ENCODE assay signal across 23 cellular contexts in the genomic region with DNA sequence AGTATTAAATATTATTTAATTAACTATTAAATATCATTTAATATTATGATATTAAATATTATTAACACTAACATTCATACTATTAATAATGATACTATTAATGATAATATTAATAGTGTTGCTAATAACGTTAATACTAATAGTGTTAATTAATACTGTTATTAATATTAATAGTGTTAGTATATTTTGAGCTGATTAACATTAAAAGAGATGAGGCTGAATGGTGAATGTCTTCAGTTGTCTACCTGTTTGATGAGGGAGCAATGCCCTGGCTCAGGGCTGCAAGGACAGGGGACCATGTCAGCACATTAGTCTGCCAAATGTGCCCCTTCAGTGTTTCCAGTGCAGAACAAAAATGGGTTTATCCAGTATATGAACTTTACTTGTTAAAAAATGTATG.
"Had no signal": no experiment of that assay in that cellular context is flagged by ENCODE, and none has a peak within 500 bp of the region (broad histone marks: within the 10 kb centered on the region; RNA-seq: fewer than 3 reads in every experiment).

No MANE protein-coding gene starts in this region.

- H3K36me3 Mint-ChIP-seq: activated naive CD8-positive, alpha-beta T cell treated with anti-CD3 and anti-CD28 coated beads for 36 hours had no signal

- H3K4me3 ChIP-seq: cardiac muscle cell had no signal

- H3K4me1 Mint-ChIP-seq: activated naive CD8-positive, alpha-beta T cell treated with anti-CD3 and anti-CD28 coated beads for 36 hours had no signal

- H3K27ac Mint-ChIP-seq: activated CD8-positive, alpha-beta T cell treated with anti-CD3 and anti-CD28 coated beads, Interleukin-2, amount 10 ng/mL, durations not matched to agents 7 days and 5 days; activated naive CD4-positive, alpha-beta T cell treated with anti-CD3 and anti-CD28 coated beads for 36 hours; activated naive CD8-positive, alpha-beta T cell treated with anti-CD3 and anti-CD28 coated beads for 36 hours; activated T-cell treated with anti-CD3 and anti-CD28 coated beads, Interleukin-2, amount 50 U/mL, for 24 hours; T-helper 17 cell had no signal

- H3K4me3 Mint-ChIP-seq: activated CD8-positive, alpha-beta T cell treated with anti-CD3 and anti-CD28 coated beads, Interleukin-2, amount 10 ng/mL, durations not matched to agents 7 days and 5 days; activated naive CD4-positive, alpha-beta T cell treated with anti-CD3 and anti-CD28 coated beads for 36 hours; activated naive CD8-positive, alpha-beta T cell treated with anti-CD3 and anti-CD28 coated beads for 36 hours; activated T-cell treated with anti-CD3 and anti-CD28 coated beads, Interleukin-2, amount 50 U/mL, for 24 hours had no signal

- ATAC-seq: activated CD8-positive, alpha-beta T cell treated with anti-CD3 and anti-CD28 coated beads, Interleukin-2, amount 10 ng/mL, durations not matched to agents 7 days and 5 days; Right ventricle myocardium inferior; T-helper 17 cell had no signal

- H3K9me3 Mint-ChIP-seq: activated naive CD4-positive, alpha-beta T cell treated with anti-CD3 and anti-CD28 coated beads for 36 hours; activated naive CD8-positive, alpha-beta T cell treated with anti-CD3 and anti-CD28 coated beads for 36 hours; activated T-cell treated with anti-CD3 and anti-CD28 coated beads, Interleukin-2, amount 50 U/mL, for 24 hours had no signal

- DNase-seq: activated CD4-positive, CD25-positive, alpha-beta regulatory T cell; activated CD8-positive, alpha-beta memory T cell treated with anti-CD3 and anti-CD28 coated beads, Interleukin-2, amount 50 U/mL, for 48 hours; activated CD8-positive, alpha-beta T cell treated with anti-CD3 and anti-CD28 coated beads, Interleukin-2, amount 10 ng/mL, durations not matched to agents 7 days and 5 days; activated effector memory CD4-positive, alpha-beta T cell treated with anti-CD3 and anti-CD28 coated beads, Interleukin-2, amount 50 U/mL, for 16 hours; activated naive CD4-positive, alpha-beta T cell treated with anti-CD3 and anti-CD28 coated beads for 36 hours; activated naive CD8-positive, alpha-beta T cell treated with anti-CD3 and anti-CD28 coated beads for 36 hours; activated T-cell treated with anti-CD3 and anti-CD28 coated beads, Interleukin-2, amount 50 U/mL, for 24 hours; brain microvascular endothelial cell; IMR-90; KG1; NCI-H1048; NCI-H146; NCI-H187 treated with DMSO at 0.1 percent for 48 hours; NCI-H2081 treated with DMSO at 0.1 percent for 48 hours; NCI-H345; NCI-H510A; NCI-H526 treated with DMSO at 0.1 percent for 48 hours; NCI-H82; RPMI8226; T-helper 17 cell; T-helper 9 cell had no signal

- H3K27me3 ChIP-seq: brain microvascular endothelial cell, cardiac muscle cell had no signal

- H3K36me3 ChIP-seq: brain microvascular endothelial cell, cardiac muscle cell had no signal

- H3K27ac ChIP-seq: brain microvascular endothelial cell, cardiac muscle cell had no signal
